In the genomic region with DNA sequence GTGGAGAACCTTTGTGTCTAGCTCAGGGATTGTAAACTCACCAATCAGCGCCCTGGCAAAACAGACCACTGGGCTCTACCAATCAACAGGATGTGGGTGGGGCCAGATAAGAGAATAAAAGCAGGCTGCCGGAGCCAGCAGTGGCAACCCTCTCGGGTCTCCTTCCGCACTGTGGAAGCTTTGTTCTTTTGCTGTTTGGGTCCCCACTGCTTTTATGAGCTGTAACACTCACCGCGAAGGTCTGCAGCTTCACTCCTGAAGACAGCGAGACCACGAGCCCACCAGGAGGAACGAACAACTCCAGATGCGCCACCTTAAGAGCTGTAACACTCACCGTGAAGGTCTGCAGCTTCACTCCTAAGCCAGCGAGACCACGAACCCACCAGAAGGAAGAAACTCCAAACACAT, we compare ENCODE assay signal across 8 cellular contexts. TPM values are rescaled to one million over a fixed set of nuclear protein-coding genes. Genes with fewer than 3 reads are reported as not detected.
A peak's percentile ranks its signal among the peaks of the same experiment; 100 is the strongest.
DNase-seq lines count a peak whose midpoint lies in the region; ATAC-seq and TF ChIP-seq lines count a peak whose summit lies in the region.
"Not testable (repeated sequence)": the region's sequence is repeated elsewhere in the genome, so short reads cannot be mapped to it uniquely, and the experiment has no call there.

No MANE protein-coding gene starts in this region.

- DNase-seq in CD4-positive, alpha-beta memory T cell, result peak in 2 of 5 donors; percentile 8 to 16
- not testable (repeated sequence) for DNase-seq in T-helper 2 cell treated with Interferon-gamma antibody and Interleukin-4, amounts not matched to agents 5 μg/mL and 100 μg/mL, for 36 hours (ENCODE audit: low spot score)
- peak; percentile 53 for DNase-seq in activated CD8-positive, alpha-beta T cell treated with anti-CD3 and anti-CD28 coated beads for 36 hours
- peak; percentile 42 for DNase-seq in activated T-cell treated with anti-CD3 and anti-CD28 coated beads, Interleukin-2, amount 50 U/mL, for 24 hours
- peak; percentile 56 for DNase-seq in activated naive CD4-positive, alpha-beta T cell treated with anti-CD3 and anti-CD28 coated beads for 36 hours
- DNase-seq in activated naive CD8-positive, alpha-beta T cell treated with anti-CD3 and anti-CD28 coated beads, Interleukin-2, amount 50 U/mL, for 24 hours, result peak; percentile 16
- peak in 7 of 9 donors; percentile 22 to 59 (median 32) for DNase-seq in naive thymus-derived CD4-positive, alpha-beta T cell
- DNase-seq in stimulated activated naive CD4-positive, alpha-beta T cell (lab: John Stamatoyannopoulos, UW), result peak in 4 of 6 experiments; percentile 8 to 49 (median 34)

- not testable (repeated sequence) for H3K4me3 ChIP-seq in CD4-positive, alpha-beta memory T cell (ENCODE audit: low read length in 2 of 2); naive thymus-derived CD4-positive, alpha-beta T cell (ENCODE audit: low read length)

- H3K27me3 ChIP-seq in CD4-positive, alpha-beta memory T cell (ENCODE audit: insufficient read depth, low read length); naive thymus-derived CD4-positive, alpha-beta T cell (ENCODE audit: control insufficient read depth in 2 of 2, insufficient read depth in 2 of 2, low read length in 2 of 2): not testable (repeated sequence)

- CTCF ChIA-PET in CD4-positive, alpha-beta memory T cell (lab: Charles Lee; ENCODE audit: partially characterized antibody), result interaction anchor here (1.3 to 2.2 kb wide), 2 partner anchors 149 to 191 kb away, joined by 3 to 8 read pairs; no protein-coding TSS in a partner anchor
- CTCF ChIA-PET in activated CD8-positive, alpha-beta T cell treated with anti-CD3 and anti-CD28 coated beads for 36 hours (lab: Charles Lee), result interaction anchor here (0.9 to 3.3 kb wide), 5 partner anchors 13 to 218 kb away, joined by 3 to 16 read pairs (median 3); no protein-coding TSS in a partner anchor
- CTCF ChIA-PET in activated naive CD4-positive, alpha-beta T cell treated with anti-CD3 and anti-CD28 coated beads for 36 hours (lab: Charles Lee), result interaction anchor here (0.8 to 1.3 kb wide), 2 partner anchors 15 to 191 kb away, joined by 4 to 6 read pairs; no protein-coding TSS in a partner anchor
- CTCF ChIA-PET in naive thymus-derived CD4-positive, alpha-beta T cell (lab: Charles Lee), result interaction anchor here (1.0 kb wide), 2 partner anchors 13 to 191 kb away, joined by 3 to 4 read pairs; no protein-coding TSS in a partner anchor

- not testable (repeated sequence) for H3K36me3 ChIP-seq in CD4-positive, alpha-beta memory T cell (ENCODE audit: insufficient read depth, low read length); naive thymus-derived CD4-positive, alpha-beta T cell (ENCODE audit: control insufficient read depth in 2 of 3, insufficient read depth in 3 of 3, low read length in 3 of 3)

- H3K4me3 Mint-ChIP-seq in CD4-positive, alpha-beta memory T cell, result peak overlapping the region in 6 of 8 donors; percentile 18 to 73 (median 57)
- H3K4me3 Mint-ChIP-seq in T-helper 2 cell treated with Interferon-gamma antibody and Interleukin-4, amounts not matched to agents 5 μg/mL and 100 μg/mL, for 36 hours, result peak overlapping the region; percentile 57
- H3K4me3 Mint-ChIP-seq in activated CD8-positive, alpha-beta T cell treated with anti-CD3 and anti-CD28 coated beads for 36 hours, result peak overlapping the region; percentile 62
- peak overlapping the region; percentile 70 for H3K4me3 Mint-ChIP-seq in activated T-cell treated with anti-CD3 and anti-CD28 coated beads, Interleukin-2, amount 50 U/mL, for 24 hours
- H3K4me3 Mint-ChIP-seq in activated naive CD4-positive, alpha-beta T cell treated with anti-CD3 and anti-CD28 coated beads for 36 hours, result peak overlapping the region; percentile 69
- peak overlapping the region; percentile 75 for H3K4me3 Mint-ChIP-seq in activated naive CD8-positive, alpha-beta T cell treated with anti-CD3 and anti-CD28 coated beads, Interleukin-2, amount 50 U/mL, for 24 hours
- peak overlapping the region; percentile 68 to 86 (median 80) for H3K4me3 Mint-ChIP-seq in naive thymus-derived CD4-positive, alpha-beta T cell

- H3K9me3 ChIP-seq in CD4-positive, alpha-beta memory T cell (ENCODE audit: control insufficient read depth in 1 of 2, low read length in 2 of 2); naive thymus-derived CD4-positive, alpha-beta T cell (ENCODE audit: control insufficient read depth in 2 of 3, low read length in 3 of 3): not testable (repeated sequence)

- not testable (repeated sequence) for TF ChIP-seq CTCF in activated CD8-positive, alpha-beta T cell treated with anti-CD3 and anti-CD28 coated beads for 36 hours (IDR thresholded peaks at IDR 0.05)

- not testable (repeated sequence) for H3K4me1 Mint-ChIP-seq in CD4-positive, alpha-beta memory T cell; T-helper 2 cell treated with Interferon-gamma antibody and Interleukin-4, amounts not matched to agents 5 μg/mL and 100 μg/mL, for 36 hours (ENCODE audit: low read depth); activated CD8-positive, alpha-beta T cell treated with anti-CD3 and anti-CD28 coated beads for 36 hours (ENCODE audit: low read depth); activated naive CD4-positive, alpha-beta T cell treated with anti-CD3 and anti-CD28 coated beads for 36 hours (ENCODE audit: low read depth)
- peaks cover 12% of the 10 kb centered on the region for H3K4me1 Mint-ChIP-seq in activated T-cell treated with anti-CD3 and anti-CD28 coated beads, Interleukin-2, amount 50 U/mL, for 24 hours (ENCODE audit: low read depth)
- peaks cover 12% of the 10 kb centered on the region for H3K4me1 Mint-ChIP-seq in activated naive CD8-positive, alpha-beta T cell treated with anti-CD3 and anti-CD28 coated beads, Interleukin-2, amount 50 U/mL, for 24 hours
- peaks cover 8 to 41% (median 20%) of the 10 kb centered on the region in 7 donors for H3K4me1 Mint-ChIP-seq in naive thymus-derived CD4-positive, alpha-beta T cell

- intact Hi-C loops in CD4-positive, alpha-beta memory T cell (cut with micrococcal nuclease); activated naive CD4-positive, alpha-beta T cell treated with anti-CD3 and anti-CD28 coated beads for 36 hours (cut with micrococcal nuclease): not testable (repeated sequence)
- intact Hi-C loops in activated CD8-positive, alpha-beta T cell treated with anti-CD3 and anti-CD28 coated beads for 36 hours (cut with micrococcal nuclease), result loop anchor here (5.0 kb wide), 1 partner anchor 51 kb away; no protein-coding TSS in a partner anchor
- intact Hi-C loops in naive thymus-derived CD4-positive, alpha-beta T cell (cut with micrococcal nuclease), result loop anchor here (10.0 kb wide), 1 partner anchor 184 kb away; no protein-coding TSS in a partner anchor

- peak overlapping the region in 5 of 7 donors; percentile 14 to 77 (median 42) for H3K27ac Mint-ChIP-seq in CD4-positive, alpha-beta memory T cell
- peak overlapping the region; percentile 32 for H3K27ac Mint-ChIP-seq in T-helper 2 cell treated with Interferon-gamma antibody and Interleukin-4, amounts not matched to agents 5 μg/mL and 100 μg/mL, for 36 hours
- peak overlapping the region; percentile 60 for H3K27ac Mint-ChIP-seq in activated CD8-positive, alpha-beta T cell treated with anti-CD3 and anti-CD28 coated beads for 36 hours
- peak overlapping the region; percentile 63 for H3K27ac Mint-ChIP-seq in activated T-cell treated with anti-CD3 and anti-CD28 coated beads, Interleukin-2, amount 50 U/mL, for 24 hours
- peak overlapping the region; percentile 54 for H3K27ac Mint-ChIP-seq in activated naive CD4-positive, alpha-beta T cell treated with anti-CD3 and anti-CD28 coated beads for 36 hours
- peak overlapping the region; percentile 43 for H3K27ac Mint-ChIP-seq in activated naive CD8-positive, alpha-beta T cell treated with anti-CD3 and anti-CD28 coated beads, Interleukin-2, amount 50 U/mL, for 24 hours
- H3K27ac Mint-ChIP-seq in naive thymus-derived CD4-positive, alpha-beta T cell, result peak overlapping the region; percentile 53 to 86 (median 72)

- peak; percentile 47 for ATAC-seq in activated CD8-positive, alpha-beta T cell treated with anti-CD3 and anti-CD28 coated beads for 36 hours
- peak; percentile 24 for ATAC-seq in activated naive CD8-positive, alpha-beta T cell treated with anti-CD3 and anti-CD28 coated beads, Interleukin-2, amount 50 U/mL, for 24 hours
- ATAC-seq in naive thymus-derived CD4-positive, alpha-beta T cell, result not testable (repeated sequence)

- H3K27me3 Mint-ChIP-seq in CD4-positive, alpha-beta memory T cell; T-helper 2 cell treated with Interferon-gamma antibody and Interleukin-4, amounts not matched to agents 5 μg/mL and 100 μg/mL, for 36 hours (ENCODE audit: low read depth); activated CD8-positive, alpha-beta T cell treated with anti-CD3 and anti-CD28 coated beads for 36 hours; activated T-cell treated with anti-CD3 and anti-CD28 coated beads, Interleukin-2, amount 50 U/mL, for 24 hours; activated naive CD4-positive, alpha-beta T cell treated with anti-CD3 and anti-CD28 coated beads for 36 hours (ENCODE audit: low read depth); activated naive CD8-positive, alpha-beta T cell treated with anti-CD3 and anti-CD28 coated beads, Interleukin-2, amount 50 U/mL, for 24 hours; naive thymus-derived CD4-positive, alpha-beta T cell: not testable (repeated sequence)

- POLR2A ChIA-PET in CD4-positive, alpha-beta memory T cell (lab: Charles Lee; ENCODE audit: partially characterized antibody), result interaction anchor here (1.1 to 1.2 kb wide), 2 partner anchors 19 to 50 kb away, joined by 3 to 4 read pairs; no protein-coding TSS in a partner anchor
- POLR2A ChIA-PET in activated CD8-positive, alpha-beta T cell treated with anti-CD3 and anti-CD28 coated beads for 36 hours (lab: Charles Lee), result interaction anchor here (0.9 kb wide), 1 partner anchor 150 kb away, joined by 3 read pairs; no protein-coding TSS in a partner anchor
- POLR2A ChIA-PET in naive thymus-derived CD4-positive, alpha-beta T cell (lab: Charles Lee), result interaction anchor here (0.6 to 1.5 kb wide), 5 partner anchors 11 to 153 kb away, joined by 3 to 4 read pairs (median 4); no protein-coding TSS in a partner anchor

- not testable (repeated sequence) for H3K4me1 ChIP-seq in CD4-positive, alpha-beta memory T cell (ENCODE audit: insufficient read depth, low read length); naive thymus-derived CD4-positive, alpha-beta T cell (ENCODE audit: control insufficient read depth in 2 of 2, insufficient read depth in 2 of 2, low read length in 2 of 2)

- H3K36me3 Mint-ChIP-seq in CD4-positive, alpha-beta memory T cell; activated CD8-positive, alpha-beta T cell treated with anti-CD3 and anti-CD28 coated beads for 36 hours (ENCODE audit: low read depth); activated T-cell treated with anti-CD3 and anti-CD28 coated beads, Interleukin-2, amount 50 U/mL, for 24 hours (ENCODE audit: low read depth); activated naive CD4-positive, alpha-beta T cell treated with anti-CD3 and anti-CD28 coated beads for 36 hours (ENCODE audit: low read depth); activated naive CD8-positive, alpha-beta T cell treated with anti-CD3 and anti-CD28 coated beads, Interleukin-2, amount 50 U/mL, for 24 hours (ENCODE audit: low read depth): not testable (repeated sequence)
- H3K36me3 Mint-ChIP-seq in T-helper 2 cell treated with Interferon-gamma antibody and Interleukin-4, amounts not matched to agents 5 μg/mL and 100 μg/mL, for 36 hours (ENCODE audit: low read depth), result peaks cover 10% of the 10 kb centered on the region
- H3K36me3 Mint-ChIP-seq in naive thymus-derived CD4-positive, alpha-beta T cell, result peaks cover 0 to 14% (median 0%) of the 10 kb centered on the region in 5 donors

- H3K27ac ChIP-seq in CD4-positive, alpha-beta memory T cell (ENCODE audit: low read depth, low read length); naive thymus-derived CD4-positive, alpha-beta T cell (ENCODE audit: low read depth, low read length): not testable (repeated sequence)

- not testable (repeated sequence) for H3K9me3 Mint-ChIP-seq in CD4-positive, alpha-beta memory T cell; T-helper 2 cell treated with Interferon-gamma antibody and Interleukin-4, amounts not matched to agents 5 μg/mL and 100 μg/mL, for 36 hours; activated CD8-positive, alpha-beta T cell treated with anti-CD3 and anti-CD28 coated beads for 36 hours; activated T-cell treated with anti-CD3 and anti-CD28 coated beads, Interleukin-2, amount 50 U/mL, for 24 hours; activated naive CD4-positive, alpha-beta T cell treated with anti-CD3 and anti-CD28 coated beads for 36 hours; activated naive CD8-positive, alpha-beta T cell treated with anti-CD3 and anti-CD28 coated beads, Interleukin-2, amount 50 U/mL, for 24 hours; naive thymus-derived CD4-positive, alpha-beta T cell

RNA-seq across cellular contexts. Expression of a gene that starts 18.5 kb away (rescaled TPM):
- total RNA-seq in CD4-positive, alpha-beta memory T cell, result 10 to 100 TPM; 72.2 to 75.5 TPM
- polyA plus RNA-seq in CD4-positive, alpha-beta memory T cell, result 10 to 100 TPM; 14.5 to 40.5 TPM
- 10 to 100 TPM; 27.1 to 28.7 TPM for total RNA-seq in activated CD8-positive, alpha-beta T cell treated with anti-CD3 and anti-CD28 coated beads for 36 hours
- total RNA-seq in activated naive CD4-positive, alpha-beta T cell treated with anti-CD3 and anti-CD28 coated beads for 36 hours, result 10 to 100 TPM; 40.6 to 42.7 TPM
- 100 to 1,000 TPM; 104 to 132 (median 109) TPM for total RNA-seq in naive thymus-derived CD4-positive, alpha-beta T cell
- 10 to 100 TPM; 40.5 to 70.2 TPM for polyA plus RNA-seq in naive thymus-derived CD4-positive, alpha-beta T cell
